ENCODE assay signal across 14 cellular contexts in genomic region chr12:6328945-6329692, GRCh38. TPM values are rescaled to one million over a fixed set of nuclear protein-coding genes. Genes with fewer than 3 reads are reported as not detected.
DNase-seq lines count a peak whose midpoint lies in the region; ATAC-seq and TF ChIP-seq lines count a peak whose summit lies in the region.
"Had no signal": no experiment of that assay in that cellular context is flagged by ENCODE, and none has a peak within 500 bp of the region (broad histone marks: within the 10 kb centered on the region; RNA-seq: fewer than 3 reads in every experiment).

No MANE protein-coding gene starts in this region.

- H3K27ac ChIP-seq in right atrium auricular region = no peak overlapping the region
- H3K27ac ChIP-seq in gastroesophageal sphincter = peak overlapping the region in 3 of 4 donors; percentile 53 to 97 (median 78)
- peak overlapping the region in 3 of 4 donors; percentile 19 to 85 (median 84) for H3K27ac ChIP-seq in transverse colon

- WGBS in gastroesophageal sphincter (ENCODE audit: low coverage in 1 of 2), 2 donors = 57% methylated on average over 9 of the region's 74 CpGs; no CpG with 5 or more reads in 1 of the 2 donors
- 92% methylated on average over 15 to 74 of the region's 74 CpGs for WGBS in transverse colon (ENCODE audit: low coverage in 1 of 2), 2 donors

- intact Hi-C loops in cardiac septum (cut with DNase I) = no loop called here
- intact Hi-C loops in transverse colon (cut with DNase I; ENCODE audit: low total_unique reads) = loop anchor here (10.0 kb wide), 1 partner anchor 206 kb away; the partner anchor contains the start of gene GAPDH

- H3K9me3 ChIP-seq in right atrium auricular region (no peaks in the 10 kb centered on the region), gastroesophageal sphincter (no peaks in the 10 kb centered on the region), transverse colon (no peaks in the 10 kb centered on the region)

- no peaks in the 10 kb centered on the region for H3K27me3 Mint-ChIP-seq in osteocyte (ENCODE audit: unreplicated experiment)
- H3K27me3 Mint-ChIP-seq: activated CD8-positive, alpha-beta T cell treated with anti-CD3 and anti-CD28 coated beads for 36 hours had no signal

- ATAC-seq in gastroesophageal sphincter (no peak), HG02623 (IDR thresholded peaks at IDR 0.05; ENCODE audit: unreplicated experiment) (no peak)
- ATAC-seq: activated CD8-positive, alpha-beta T cell treated with anti-CD3 and anti-CD28 coated beads for 36 hours; natural killer cell had no signal

- H3K4me3 ChIP-seq in right atrium auricular region (no peak overlapping the region), gastroesophageal sphincter (no peak overlapping the region), transverse colon (no peak overlapping the region)

- H3K36me3 ChIP-seq in right atrium auricular region (peaks cover 62% of the 10 kb centered on the region), gastroesophageal sphincter (peaks cover 0 to 67% of the 10 kb centered on the region in 2 donors), transverse colon (peaks cover 0 to 56% (median 23%) of the 10 kb centered on the region in 4 donors)

- TF ChIP-seq EP300 in gastroesophageal sphincter (IDR thresholded peaks at IDR 0.05) (no peak), transverse colon (IDR thresholded peaks at IDR 0.05; ENCODE audit: low read depth) (no peak)

- H3K27me3 ChIP-seq in right atrium auricular region = no peaks in the 10 kb centered on the region
- no peaks in the 10 kb centered on the region for H3K27me3 ChIP-seq in gastroesophageal sphincter
- no peaks in the 10 kb centered on the region for H3K27me3 ChIP-seq in transverse colon

- no peak for TF ChIP-seq CTCF in right atrium auricular region (IDR thresholded peaks at IDR 0.05)
- TF ChIP-seq CTCF in gastroesophageal sphincter (IDR thresholded peaks at IDR 0.05) = no peak
- TF ChIP-seq CTCF in transverse colon (IDR thresholded peaks at IDR 0.05) = no peak
- no peak for TF ChIP-seq CTCF in osteocyte (IDR thresholded peaks at IDR 0.05)

- in situ Hi-C loops in transverse colon (cut with MboI; ENCODE audit: low pct_ligation_motif_present in 1 of 4, low pct_unique_long_range_greater_than_20kb in 1 of 4, low sequenced_read_pairs in 3 of 4) = loop anchor here in 2 of 4 donors (25.0 kb wide), 2 partner anchors 133 to 208 kb away; partner anchors contain the start of genes TAPBPL (in 2 of the 2), VAMP1 (in 2 of the 2) and GAPDH (in 1 of the 2)

- TF ChIP-seq POLR2A in gastroesophageal sphincter (IDR thresholded peaks at IDR 0.05) (no peak), transverse colon (IDR thresholded peaks at IDR 0.05) (no peak)

- peaks cover 0 to 59% of the 10 kb centered on the region in 2 donors for H3K4me1 ChIP-seq in right atrium auricular region
- H3K4me1 ChIP-seq in gastroesophageal sphincter = peaks cover 2 to 100% (median 43%) of the 10 kb centered on the region in 3 donors
- H3K4me1 ChIP-seq in transverse colon = peaks cover 18 to 73% (median 48%) of the 10 kb centered on the region in 4 donors

- no peak overlapping the region for H3K27ac Mint-ChIP-seq in osteocyte (ENCODE audit: unreplicated experiment)
- H3K27ac Mint-ChIP-seq: activated T-helper 2 cell treated with anti-CD3 and anti-CD28 coated beads, Interferon-gamma antibody, Interleukin-2, Interleukin-4, amounts not matched to agents 10 μg/mL and 5 μg/mL and 100 μg/mL, durations not matched to agents 14 hours and 24 hours and 36 hours; stimulated activated naive B cell treated with anti-CD40 and anti-IgM and Interleukin-4, amounts not matched to agents 10 μg/mL and 1 μg/mL and 100 μg/mL, for 72 hours had no signal

- H3K4me1 Mint-ChIP-seq in osteocyte (ENCODE audit: unreplicated experiment) = peaks cover 36% of the 10 kb centered on the region

- H3K36me3 Mint-ChIP-seq in osteocyte (ENCODE audit: unreplicated experiment) = peaks cover 30% of the 10 kb centered on the region

- no peaks in the 10 kb centered on the region for H3K9me3 Mint-ChIP-seq in osteocyte (ENCODE audit: unreplicated experiment)
- H3K9me3 Mint-ChIP-seq: activated CD8-positive, alpha-beta T cell treated with anti-CD3 and anti-CD28 coated beads for 36 hours; activated T-helper 2 cell treated with anti-CD3 and anti-CD28 coated beads, Interferon-gamma antibody, Interleukin-2, Interleukin-4, amounts not matched to agents 10 μg/mL and 5 μg/mL and 100 μg/mL, durations not matched to agents 14 hours and 24 hours and 36 hours; natural killer cell; stimulated activated naive B cell treated with anti-CD40 and anti-IgM and Interleukin-4, amounts not matched to agents 10 μg/mL and 1 μg/mL and 100 μg/mL, for 72 hours had no signal

- no peak overlapping the region for H3K4me3 Mint-ChIP-seq in osteocyte (ENCODE audit: unreplicated experiment)
- H3K4me3 Mint-ChIP-seq: activated CD8-positive, alpha-beta T cell treated with anti-CD3 and anti-CD28 coated beads for 36 hours; natural killer cell; stimulated activated naive B cell treated with anti-CD40 and anti-IgM and Interleukin-4, amounts not matched to agents 10 μg/mL and 1 μg/mL and 100 μg/mL, for 72 hours had no signal

- DNase-seq in cardiac septum (ENCODE audit: low spot score) = peak; percentile 76
- DNase-seq in right atrium auricular region (ENCODE audit: low spot score) = no peak
- no peak for DNase-seq in transverse colon
- no peak for DNase-seq in osteocyte (ENCODE audit: extremely low spot score, unreplicated experiment)
- DNase-seq: activated CD8-positive, alpha-beta T cell treated with anti-CD3 and anti-CD28 coated beads for 36 hours; MV-4-11; natural killer cell; NCI-H2107; stimulated activated CD4-positive, alpha-beta T cell treated with anti-CD3 and anti-CD28 coated beads, Interleukin-4, amount 100 ng/mL, for 4 hours; stimulated activated naive B cell treated with anti-CD40 and anti-IgM and Interleukin-4, amounts not matched to agents 10 μg/mL and 1 μg/mL and 100 μg/mL, for 72 hours had no signal

RNA-seq across cellular contexts. Expression of gene TNFRSF1A, which starts 12.8 kb away (rescaled TPM):
- total RNA-seq in cardiac septum (60.0 TPM), right atrium auricular region (100 to 1,000 TPM in 1 of 2 donors, 10 to 100 TPM in 1; 62.9 to 176 TPM), gastroesophageal sphincter (100 to 1,000 TPM; 150 to 356 (median 227) TPM), transverse colon (100 to 1,000 TPM; 229 to 317 (median 258) TPM), osteocyte (170 and 188 TPM in 2 replicates)

RNA-seq across cellular contexts. Expression of gene PLEKHG6, which starts 18.6 kb away (rescaled TPM):
- total RNA-seq in cardiac septum (0.30 TPM), right atrium auricular region (under 1 TPM in 1 of 2 donors, not detected in 1; 0.51 TPM), gastroesophageal sphincter (10 to 100 TPM in 1 of 4 donors, 1 to 10 TPM in 1, under 1 TPM in 2; 0.35 to 44.5 (median 1.3) TPM), transverse colon (100 to 1,000 TPM; 142 to 373 (median 198) TPM), osteocyte (0.21 and 0.55 TPM in 2 replicates)
- total RNA-seq: activated CD8-positive, alpha-beta T cell treated with anti-CD3 and anti-CD28 coated beads for 36 hours; activated T-helper 2 cell treated with anti-CD3 and anti-CD28 coated beads, Interferon-gamma antibody, Interleukin-2, Interleukin-4, amounts not matched to agents 10 μg/mL and 5 μg/mL and 100 μg/mL, durations not matched to agents 14 hours and 24 hours and 36 hours; dermis microvascular lymphatic vessel endothelial cell; natural killer cell had no signal

RNA-seq across cellular contexts. Expression of gene SCNN1A, which starts 46.2 kb away (rescaled TPM):
- 0.46 TPM for total RNA-seq in cardiac septum
- 10 to 100 TPM in 1 of 2 donors, 1 to 10 TPM in 1; 2.7 to 18.7 TPM for total RNA-seq in right atrium auricular region
- 10 to 100 TPM in 1 of 4 donors, 1 to 10 TPM in 1, under 1 TPM in 1, not detected in 1; 0.62 to 19.9 (median 5.2) TPM for total RNA-seq in gastroesophageal sphincter
- 100 to 1,000 TPM; 151 to 757 (median 502) TPM for total RNA-seq in transverse colon
- 2.5 and 3.2 TPM in 2 replicates for total RNA-seq in osteocyte
- total RNA-seq: activated T-helper 2 cell treated with anti-CD3 and anti-CD28 coated beads, Interferon-gamma antibody, Interleukin-2, Interleukin-4, amounts not matched to agents 10 μg/mL and 5 μg/mL and 100 μg/mL, durations not matched to agents 14 hours and 24 hours and 36 hours had no signal

RNA-seq across cellular contexts. Expression of gene LTBR, which starts 54.8 kb away (rescaled TPM):
- total RNA-seq in cardiac septum (29.4 TPM), right atrium auricular region (10 to 100 TPM; 63.6 to 72.1 TPM), gastroesophageal sphincter (100 to 1,000 TPM in 3 of 4 donors, 10 to 100 TPM in 1; 86.5 to 139 (median 119) TPM), transverse colon (100 to 1,000 TPM; 148 to 367 (median 208) TPM), osteocyte (16.4 and 17.0 TPM in 2 replicates)

Comparison
In these comparisons a context has a peak if more than half of its experiments do, and no peak if none do; other contexts are left out.
1. H3K27ac ChIP-seq: peak in gastroesophageal sphincter (3 of 4) and transverse colon (3 of 4); none in right atrium auricular region (0 of 2).
2. RNA of gene SCNN1A, which starts 46.2 kb away (total RNA-seq): 151 to 757 TPM in transverse colon; 2.7 to 18.7 TPM in right atrium auricular region, 0.62 to 19.9 TPM in gastroesophageal sphincter, 2.5 to 3.2 TPM in osteocyte and 0.46 TPM in cardiac septum (single experiment); every median in the first group is over 4 times any median in the second.